Comparison of ENCODE assay signal across 11 cellular contexts in genomic region chr5:163508753-163509152, GRCh38. TPM values are rescaled to one million over a fixed set of nuclear protein-coding genes. Genes with fewer than 3 reads are reported as not detected.
DNase-seq lines count a peak whose midpoint lies in the region; ATAC-seq lines count a peak whose summit lies in the region.
"Had no signal": no experiment of that assay in that cellular context is flagged by ENCODE, and none has a peak within 500 bp of the region (broad histone marks: within the 10 kb centered on the region; RNA-seq: fewer than 3 reads in every experiment).

No MANE protein-coding gene starts in this region.

- H3K36me3 ChIP-seq in ACC112 (ENCODE audit: insufficient read depth, low read length): no peaks in the 10 kb centered on the region

- H2AFZ ChIP-seq in ACC112 (ENCODE audit: low read length, unreplicated experiment): no peak overlapping the region

- H3K27me3 ChIP-seq in ACC112 (ENCODE audit: insufficient read depth, low read length): no peaks in the 10 kb centered on the region

- H3K4me3 ChIP-seq in ACC112 (ENCODE audit: low read depth, low read length): peak overlapping the region; percentile 93

- no peaks in the 10 kb centered on the region for H3K9me3 Mint-ChIP-seq in IgD-negative memory B cell
- no peaks in the 10 kb centered on the region for H3K9me3 Mint-ChIP-seq in central memory CD8-positive, alpha-beta T cell
- H3K9me3 Mint-ChIP-seq in natural killer cell treated with Interleukin-12 subunit alpha and Interleukin-12 subunit beta and Interleukin-15 and Interleukin-18, amount 100 ng/mL, for 72 hours: no peaks in the 10 kb centered on the region

- H3K27ac Mint-ChIP-seq in IgD-negative memory B cell: peak overlapping the region; percentile 98 to 100 (median 98)
- peak overlapping the region; percentile 98 for H3K27ac Mint-ChIP-seq in central memory CD8-positive, alpha-beta T cell (ENCODE audit: low read depth)
- peak overlapping the region; percentile 93 to 100 for H3K27ac Mint-ChIP-seq in natural killer cell treated with Interleukin-12 subunit alpha and Interleukin-12 subunit beta and Interleukin-15 and Interleukin-18, amount 100 ng/mL, for 72 hours

- H3K36me3 Mint-ChIP-seq in IgD-negative memory B cell: peaks cover 3% of the 10 kb centered on the region
- H3K36me3 Mint-ChIP-seq in central memory CD8-positive, alpha-beta T cell (ENCODE audit: insufficient read depth): peaks cover 51% of the 10 kb centered on the region
- no peaks in the 10 kb centered on the region for H3K36me3 Mint-ChIP-seq in natural killer cell treated with Interleukin-12 subunit alpha and Interleukin-12 subunit beta and Interleukin-15 and Interleukin-18, amount 100 ng/mL, for 72 hours

- peak overlapping the region; percentile 75 to 99 (median 91) for H3K4me3 Mint-ChIP-seq in IgD-negative memory B cell
- peak overlapping the region; percentile 98 for H3K4me3 Mint-ChIP-seq in central memory CD8-positive, alpha-beta T cell
- peak overlapping the region; percentile 92 for H3K4me3 Mint-ChIP-seq in natural killer cell treated with Interleukin-12 subunit alpha and Interleukin-12 subunit beta and Interleukin-15 and Interleukin-18, amount 100 ng/mL, for 72 hours

- H3K27me3 Mint-ChIP-seq in IgD-negative memory B cell: no peaks in the 10 kb centered on the region
- no peaks in the 10 kb centered on the region for H3K27me3 Mint-ChIP-seq in central memory CD8-positive, alpha-beta T cell
- no peaks in the 10 kb centered on the region for H3K27me3 Mint-ChIP-seq in natural killer cell treated with Interleukin-12 subunit alpha and Interleukin-12 subunit beta and Interleukin-15 and Interleukin-18, amount 100 ng/mL, for 72 hours

- H3K4me1 Mint-ChIP-seq in IgD-negative memory B cell: peaks cover 41 to 54% (median 45%) of the 10 kb centered on the region in 3 donors
- peaks cover 79% of the 10 kb centered on the region for H3K4me1 Mint-ChIP-seq in central memory CD8-positive, alpha-beta T cell
- H3K4me1 Mint-ChIP-seq in natural killer cell treated with Interleukin-12 subunit alpha and Interleukin-12 subunit beta and Interleukin-15 and Interleukin-18, amount 100 ng/mL, for 72 hours (ENCODE audit: low read depth in 2 of 2): peaks cover 55 to 62% of the 10 kb centered on the region in 2 donors

- H3K79me2 ChIP-seq in ACC112 (ENCODE audit: control insufficient read depth, insufficient read depth, low read length, unreplicated experiment): peaks cover 75% of the 10 kb centered on the region

- peak overlapping the region; percentile 66 for H3K27ac ChIP-seq in ACC112 (ENCODE audit: low read depth, low read length)

- no peak for ATAC-seq in central memory CD8-positive, alpha-beta T cell (replicated peaks; ENCODE audit: extremely low read depth, poor library complexity, severe bottlenecking)
- no peak for ATAC-seq in natural killer cell treated with Interleukin-12 subunit alpha and Interleukin-12 subunit beta and Interleukin-15 and Interleukin-18, amount 100 ng/mL, for 72 hours
- no peak for ATAC-seq in HG03571 (IDR thresholded peaks at IDR 0.05; ENCODE audit: unreplicated experiment)
- no peak for ATAC-seq in HG02798 (IDR thresholded peaks at IDR 0.05; ENCODE audit: poor library complexity, unreplicated experiment)
- ATAC-seq in GM18909 (IDR thresholded peaks at IDR 0.05; ENCODE audit: poor library complexity, unreplicated experiment): no peak
- no peak for ATAC-seq in HG03354 (IDR thresholded peaks at IDR 0.05; ENCODE audit: poor library complexity, severe bottlenecking, unreplicated experiment)
- ATAC-seq: left colon had no signal

- H3K4me1 ChIP-seq in ACC112 (ENCODE audit: control insufficient read depth, insufficient read depth, low read length, unreplicated experiment): peaks cover 28% of the 10 kb centered on the region

- DNase-seq in central memory CD8-positive, alpha-beta T cell (ENCODE audit: low spot score in 2 of 2): no peak
- DNase-seq in natural killer cell treated with Interleukin-12 subunit alpha and Interleukin-12 subunit beta and Interleukin-15 and Interleukin-18, amount 100 ng/mL, for 72 hours (ENCODE audit: low spot score): no peak
- DNase-seq: activated effector memory CD4-positive, alpha-beta T cell treated with anti-CD3 and anti-CD28 coated beads, Interleukin-2, amount 50 U/mL, for 16 hours; NCI-H446 had no signal

RNA-seq across cellular contexts. Expression of gene MAT2B, which starts 3.3 kb away (rescaled TPM):
- polyA plus RNA-seq in IgD-negative memory B cell: 234 TPM
- 10 to 100 TPM; 35.5 to 86.1 TPM for total RNA-seq in natural killer cell treated with Interleukin-12 subunit alpha and Interleukin-12 subunit beta and Interleukin-15 and Interleukin-18, amount 100 ng/mL, for 72 hours

RNA-seq across cellular contexts. Expression of gene HMMR, which starts 48.3 kb away (rescaled TPM):
- not detected for polyA plus RNA-seq in IgD-negative memory B cell
- 10 to 100 TPM; 31.4 to 44.3 TPM for total RNA-seq in natural killer cell treated with Interleukin-12 subunit alpha and Interleukin-12 subunit beta and Interleukin-15 and Interleukin-18, amount 100 ng/mL, for 72 hours

RNA-seq across cellular contexts. Expression of gene NUDCD2, which starts 48.9 kb away (rescaled TPM):
- polyA plus RNA-seq in IgD-negative memory B cell: 39.4 TPM
- total RNA-seq in natural killer cell treated with Interleukin-12 subunit alpha and Interleukin-12 subunit beta and Interleukin-15 and Interleukin-18, amount 100 ng/mL, for 72 hours: 10 to 100 TPM; 25.4 to 43.3 TPM
